ENCODE assay signal across 2 cellular contexts in genomic region chr6:151436814-151437213, GRCh38.
TF ChIP-seq lines count a peak whose summit lies in the region.

No MANE protein-coding gene starts in this region.

TF ChIP-seq in A549, 52 proteins besides CTCF, POLR2A, EP300 and RAD21:
- TF ChIP-seq ATOH8 (CRISPR knock-in tag; IDR thresholded peaks at IDR 0.05; ENCODE audit: low read depth) (no peak), JUN (IDR thresholded peaks at IDR 0.05) (no peak), ESRRA (IDR thresholded peaks at IDR 0.05; ENCODE audit: borderline replicate concordance, low read length) (no peak), MAZ (IDR thresholded peaks at IDR 0.05; ENCODE audit: borderline replicate concordance, low read depth, low read length) (no peak), USF2 (IDR thresholded peaks at IDR 0.05) (no peak), EHF (CRISPR knock-in tag; IDR thresholded peaks at IDR 0.05) (no peak), HOXB13 (CRISPR knock-in tag; IDR thresholded peaks at IDR 0.05; ENCODE audit: low read depth) (no peak), NFE2L2 (conservative IDR thresholded peaks at IDR 0.05; ENCODE audit: low read length) (no peak), REST (IDR thresholded peaks at IDR 0.05) (no peak), KDM1A (IDR thresholded peaks at IDR 0.05; ENCODE audit: low read depth) (no peak), HOXB5 (CRISPR knock-in tag; IDR thresholded peaks at IDR 0.05) (no peak), EHMT2 (IDR thresholded peaks at IDR 0.05; ENCODE audit: low read depth) (no peak), JUNB (IDR thresholded peaks at IDR 0.05) (no peak), BHLHE40 (IDR thresholded peaks at IDR 0.05; ENCODE audit: low read depth, low read length) (no peak), CBX8 (IDR thresholded peaks at IDR 0.05) (no peak)
- TF ChIP-seq, protein P1, sequence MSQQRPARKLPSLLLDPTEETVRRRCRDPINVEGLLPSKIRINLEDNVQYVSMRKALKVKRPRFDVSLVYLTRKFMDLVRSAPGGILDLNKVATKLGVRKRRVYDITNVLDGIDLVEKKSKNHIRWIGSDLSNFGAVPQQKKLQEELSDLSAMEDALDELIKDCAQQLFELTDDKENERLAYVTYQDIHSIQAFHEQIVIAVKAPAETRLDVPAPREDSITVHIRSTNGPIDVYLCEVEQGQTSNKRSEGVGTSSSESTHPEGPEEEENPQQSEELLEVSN (IDR thresholded peaks at IDR 0.05; ENCODE audit: borderline replicate concordance, low read depth), result no peak
- TF ChIP-seq, protein P2, sequence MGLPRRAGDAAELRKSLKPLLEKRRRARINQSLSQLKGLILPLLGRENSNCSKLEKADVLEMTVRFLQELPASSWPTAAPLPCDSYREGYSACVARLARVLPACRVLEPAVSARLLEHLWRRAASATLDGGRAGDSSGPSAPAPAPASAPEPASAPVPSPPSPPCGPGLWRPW (IDR thresholded peaks at IDR 0.05), result no peak

TF ChIP-seq in HepG2, 621 proteins besides CTCF, POLR2A, EP300 and RAD21 (continues in another document):
- 0 out of 2 replicates have a peak, but pooled peaks have one; percentile 20 for TF ChIP-seq ZNF503 (CRISPR knock-in tag; IDR thresholded peaks at IDR 0.05)
- TF ChIP-seq TOE1 (CRISPR knock-in tag; IDR thresholded peaks at IDR 0.05), result no peak
- TF ChIP-seq DPF2 (CRISPR knock-in tag; IDR thresholded peaks at IDR 0.05; ENCODE audit: borderline replicate concordance, low read depth), result no peak
- TF ChIP-seq ZNF629 (CRISPR knock-in tag; conservative IDR thresholded peaks at IDR 0.05), result no peak
- no peak for TF ChIP-seq PCBP2 (optimal IDR thresholded peaks at IDR 0.05; ENCODE audit: low read depth, low read length, poor library complexity, severe bottlenecking)
- no peak for TF ChIP-seq ZNF264 (CRISPR knock-in tag; IDR thresholded peaks at IDR 0.05)
- TF ChIP-seq YY1 (IDR thresholded peaks at IDR 0.05; ENCODE audit: insufficient read depth, insufficient replicate concordance, low read depth, low read length), result peak; percentile 49
- TF ChIP-seq MIER2 (CRISPR knock-in tag; IDR thresholded peaks at IDR 0.05), result no peak
- no peak for TF ChIP-seq CREB3 (CRISPR knock-in tag; IDR thresholded peaks at IDR 0.05)
- TF ChIP-seq FOXC1 (CRISPR knock-in tag; IDR thresholded peaks at IDR 0.05; ENCODE audit: borderline replicate concordance), result no peak
- TF ChIP-seq FOXP1 (IDR thresholded peaks at IDR 0.05), result no peak
- peak; percentile 59 for TF ChIP-seq FOXP1 (CRISPR knock-in tag; IDR thresholded peaks at IDR 0.05)
- TF ChIP-seq ZNF468 (CRISPR knock-in tag; IDR thresholded peaks at IDR 0.05), result no peak
- TF ChIP-seq SPEN (CRISPR knock-in tag; IDR thresholded peaks at IDR 0.05; ENCODE audit: low read depth), result no peak
- TF ChIP-seq RXRB (CRISPR knock-in tag; IDR thresholded peaks at IDR 0.05; ENCODE audit: borderline replicate concordance), result peak; percentile 33; the same call in 1 of the 2 replicates
- TF ChIP-seq ARNT (IDR thresholded peaks at IDR 0.05), result no peak
- TF ChIP-seq, protein P3, sequence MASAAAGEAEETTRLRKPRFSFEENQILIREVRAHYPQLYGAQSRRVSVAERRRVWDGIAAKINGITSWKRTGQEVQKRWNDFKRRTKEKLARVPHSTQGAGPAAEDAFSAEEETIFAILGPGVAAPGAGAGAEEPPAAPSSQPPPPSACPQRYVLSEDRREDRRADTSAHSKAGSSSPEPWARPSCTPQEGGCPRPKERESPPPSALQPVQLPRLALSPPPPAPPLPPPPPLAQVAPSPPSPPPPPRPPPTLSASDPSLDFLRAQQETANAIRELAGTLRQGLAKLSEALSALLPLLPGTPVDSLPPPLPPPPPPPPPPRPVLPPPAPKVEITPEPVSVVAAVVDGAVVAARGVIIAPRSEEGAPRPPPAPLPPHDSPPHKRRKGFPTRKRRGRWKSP (CRISPR knock-in tag; IDR thresholded peaks at IDR 0.05), result no peak
- TF ChIP-seq ZSCAN30 (CRISPR knock-in tag; IDR thresholded peaks at IDR 0.05), result peak; percentile 51; the same call in 1 of the 2 replicates
- TF ChIP-seq GABPB1 (CRISPR knock-in tag; IDR thresholded peaks at IDR 0.05), result no peak
- TF ChIP-seq ZNF256 (CRISPR knock-in tag; conservative IDR thresholded peaks at IDR 0.05), result no peak
- TF ChIP-seq, protein P4, sequence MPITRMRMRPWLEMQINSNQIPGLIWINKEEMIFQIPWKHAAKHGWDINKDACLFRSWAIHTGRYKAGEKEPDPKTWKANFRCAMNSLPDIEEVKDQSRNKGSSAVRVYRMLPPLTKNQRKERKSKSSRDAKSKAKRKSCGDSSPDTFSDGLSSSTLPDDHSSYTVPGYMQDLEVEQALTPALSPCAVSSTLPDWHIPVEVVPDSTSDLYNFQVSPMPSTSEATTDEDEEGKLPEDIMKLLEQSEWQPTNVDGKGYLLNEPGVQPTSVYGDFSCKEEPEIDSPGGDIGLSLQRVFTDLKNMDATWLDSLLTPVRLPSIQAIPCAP (CRISPR knock-in tag; IDR thresholded peaks at IDR 0.05; ENCODE audit: low read depth), result no peak
- no peak for TF ChIP-seq TAF15 (IDR thresholded peaks at IDR 0.05; ENCODE audit: low read depth, low read length, poor library complexity, severe bottlenecking)
- TF ChIP-seq IRX3 (CRISPR knock-in tag; IDR thresholded peaks at IDR 0.05; ENCODE audit: borderline replicate concordance, low read depth), result no peak
- TF ChIP-seq RAD51 (IDR thresholded peaks at IDR 0.05; ENCODE audit: borderline replicate concordance), result no peak
- TF ChIP-seq FOXK1 (CRISPR knock-in tag; IDR thresholded peaks at IDR 0.05; ENCODE audit: borderline replicate concordance, low read depth), result 0 out of 2 replicates have a peak, but pooled peaks have one; percentile 25
- TF ChIP-seq THRA (CRISPR knock-in tag; IDR thresholded peaks at IDR 0.05; ENCODE audit: borderline replicate concordance), result no peak
- no peak for TF ChIP-seq NCOA5 (CRISPR knock-in tag; IDR thresholded peaks at IDR 0.05)
- TF ChIP-seq ZSCAN9 (CRISPR knock-in tag; IDR thresholded peaks at IDR 0.05; ENCODE audit: borderline replicate concordance), result no peak
- no peak for TF ChIP-seq ZMYM3 (CRISPR knock-in tag; IDR thresholded peaks at IDR 0.05)
- no peak for TF ChIP-seq ZSCAN22 (CRISPR knock-in tag; IDR thresholded peaks at IDR 0.05)
- TF ChIP-seq, protein P5, sequence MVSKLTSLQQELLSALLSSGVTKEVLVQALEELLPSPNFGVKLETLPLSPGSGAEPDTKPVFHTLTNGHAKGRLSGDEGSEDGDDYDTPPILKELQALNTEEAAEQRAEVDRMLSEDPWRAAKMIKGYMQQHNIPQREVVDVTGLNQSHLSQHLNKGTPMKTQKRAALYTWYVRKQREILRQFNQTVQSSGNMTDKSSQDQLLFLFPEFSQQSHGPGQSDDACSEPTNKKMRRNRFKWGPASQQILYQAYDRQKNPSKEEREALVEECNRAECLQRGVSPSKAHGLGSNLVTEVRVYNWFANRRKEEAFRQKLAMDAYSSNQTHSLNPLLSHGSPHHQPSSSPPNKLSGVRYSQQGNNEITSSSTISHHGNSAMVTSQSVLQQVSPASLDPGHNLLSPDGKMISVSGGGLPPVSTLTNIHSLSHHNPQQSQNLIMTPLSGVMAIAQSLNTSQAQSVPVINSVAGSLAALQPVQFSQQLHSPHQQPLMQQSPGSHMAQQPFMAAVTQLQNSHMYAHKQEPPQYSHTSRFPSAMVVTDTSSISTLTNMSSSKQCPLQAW (CRISPR knock-in tag; IDR thresholded peaks at IDR 0.05), result no peak; the same call in 1 of the 2 replicates
- no peak for TF ChIP-seq ZFP36L2 (CRISPR knock-in tag; IDR thresholded peaks at IDR 0.05)
- no peak for TF ChIP-seq PHF5A (CRISPR knock-in tag; IDR thresholded peaks at IDR 0.05; ENCODE audit: low read depth, unreplicated experiment)
- TF ChIP-seq KDM6A (CRISPR knock-in tag; IDR thresholded peaks at IDR 0.05; ENCODE audit: low read depth), result peak; percentile 36; the same call in 1 of the 2 replicates
- no peak for TF ChIP-seq CSRNP1 (CRISPR knock-in tag; IDR thresholded peaks at IDR 0.05)
- TF ChIP-seq, protein P6, sequence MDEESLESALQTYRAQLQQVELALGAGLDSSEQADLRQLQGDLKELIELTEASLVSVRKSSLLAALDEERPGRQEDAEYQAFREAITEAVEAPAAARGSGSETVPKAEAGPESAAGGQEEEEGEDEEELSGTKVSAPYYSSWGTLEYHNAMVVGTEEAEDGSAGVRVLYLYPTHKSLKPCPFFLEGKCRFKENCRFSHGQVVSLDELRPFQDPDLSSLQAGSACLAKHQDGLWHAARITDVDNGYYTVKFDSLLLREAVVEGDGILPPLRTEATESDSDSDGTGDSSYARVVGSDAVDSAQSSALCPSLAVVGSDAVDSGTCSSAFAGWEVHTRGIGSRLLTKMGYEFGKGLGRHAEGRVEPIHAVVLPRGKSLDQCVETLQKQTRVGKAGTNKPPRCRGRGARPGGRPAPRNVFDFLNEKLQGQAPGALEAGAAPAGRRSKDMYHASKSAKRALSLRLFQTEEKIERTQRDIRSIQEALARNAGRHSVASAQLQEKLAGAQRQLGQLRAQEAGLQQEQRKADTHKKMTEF (CRISPR knock-in tag; IDR thresholded peaks at IDR 0.05), result peak; percentile 75; the same call in 1 of the 2 replicates
- no peak for TF ChIP-seq ZNF75D (CRISPR knock-in tag; IDR thresholded peaks at IDR 0.05; ENCODE audit: borderline replicate concordance)
- TF ChIP-seq, protein P7, sequence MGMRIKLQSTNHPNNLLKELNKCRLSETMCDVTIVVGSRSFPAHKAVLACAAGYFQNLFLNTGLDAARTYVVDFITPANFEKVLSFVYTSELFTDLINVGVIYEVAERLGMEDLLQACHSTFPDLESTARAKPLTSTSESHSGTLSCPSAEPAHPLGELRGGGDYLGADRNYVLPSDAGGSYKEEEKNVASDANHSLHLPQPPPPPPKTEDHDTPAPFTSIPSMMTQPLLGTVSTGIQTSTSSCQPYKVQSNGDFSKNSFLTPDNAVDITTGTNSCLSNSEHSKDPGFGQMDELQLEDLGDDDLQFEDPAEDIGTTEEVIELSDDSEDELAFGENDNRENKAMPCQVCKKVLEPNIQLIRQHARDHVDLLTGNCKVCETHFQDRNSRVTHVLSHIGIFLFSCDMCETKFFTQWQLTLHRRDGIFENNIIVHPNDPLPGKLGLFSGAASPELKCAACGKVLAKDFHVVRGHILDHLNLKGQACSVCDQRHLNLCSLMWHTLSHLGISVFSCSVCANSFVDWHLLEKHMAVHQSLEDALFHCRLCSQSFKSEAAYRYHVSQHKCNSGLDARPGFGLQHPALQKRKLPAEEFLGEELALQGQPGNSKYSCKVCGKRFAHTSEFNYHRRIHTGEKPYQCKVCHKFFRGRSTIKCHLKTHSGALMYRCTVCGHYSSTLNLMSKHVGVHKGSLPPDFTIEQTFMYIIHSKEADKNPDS (CRISPR knock-in tag; IDR thresholded peaks at IDR 0.05), result no peak
- TF ChIP-seq HNF4A (CRISPR knock-in tag; IDR thresholded peaks at IDR 0.05), result peak; percentile 76
- TF ChIP-seq KDM2A (CRISPR knock-in tag; IDR thresholded peaks at IDR 0.05; ENCODE audit: borderline replicate concordance, low read depth), result no peak
- no peak for TF ChIP-seq ZNF230 (CRISPR knock-in tag; IDR thresholded peaks at IDR 0.05)
- TF ChIP-seq ZNF24 (IDR thresholded peaks at IDR 0.05), result no peak
- TF ChIP-seq, protein P8, sequence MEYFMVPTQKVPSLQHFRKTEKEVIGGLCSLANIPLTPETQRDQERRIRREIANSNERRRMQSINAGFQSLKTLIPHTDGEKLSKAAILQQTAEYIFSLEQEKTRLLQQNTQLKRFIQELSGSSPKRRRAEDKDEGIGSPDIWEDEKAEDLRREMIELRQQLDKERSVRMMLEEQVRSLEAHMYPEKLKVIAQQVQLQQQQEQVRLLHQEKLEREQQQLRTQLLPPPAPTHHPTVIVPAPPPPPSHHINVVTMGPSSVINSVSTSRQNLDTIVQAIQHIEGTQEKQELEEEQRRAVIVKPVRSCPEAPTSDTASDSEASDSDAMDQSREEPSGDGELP (IDR thresholded peaks at IDR 0.05; ENCODE audit: borderline replicate concordance, low read depth), result no peak
